Comparison of ENCODE assay signal across 20 cellular contexts in the genomic region with DNA sequence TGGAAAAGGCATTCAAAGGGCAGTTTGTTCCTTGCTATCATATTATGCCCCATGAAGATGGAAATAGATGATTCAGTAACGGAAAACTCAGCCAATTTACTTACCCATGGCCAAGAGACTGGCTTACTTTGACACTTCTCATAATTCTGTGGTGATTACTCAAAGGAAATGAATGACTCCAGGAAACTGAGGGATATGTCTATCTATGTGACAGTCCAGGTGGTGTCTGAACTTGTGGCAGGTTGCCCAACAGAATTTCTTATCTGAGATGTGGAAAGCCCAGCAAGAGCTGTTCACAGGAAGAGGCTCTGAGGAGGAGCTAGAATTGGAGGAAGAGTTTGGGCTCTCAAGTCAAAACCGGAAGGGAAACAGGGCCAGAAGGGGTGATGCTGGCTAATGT.
A peak's percentile ranks its signal among the peaks of the same experiment; 100 is the strongest.
DNase-seq lines count a peak whose midpoint lies in the region; ATAC-seq and TF ChIP-seq lines count a peak whose summit lies in the region.
"Had no signal": no experiment of that assay in that cellular context is flagged by ENCODE, and none has a peak within 500 bp of the region (broad histone marks: within the 10 kb centered on the region; RNA-seq: fewer than 3 reads in every experiment).

No MANE protein-coding gene starts in this region.

- H3K36me3 ChIP-seq in upper lobe of left lung, result no peaks in the 10 kb centered on the region
- H3K36me3 ChIP-seq: ascending aorta, SJSA1 had no signal

- no peak overlapping the region for H3K27ac Mint-ChIP-seq in T-cell
- H3K27ac Mint-ChIP-seq: dendritic cell treated with granulocyte-macrophage colony-stimulating factor and Interleukin-4, amounts not matched to agents 40 ng/mL and 50 ng/mL, for 4 days; HFFc6; naive B cell; stimulated activated memory B cell treated with anti-CD40 and anti-IgM and Interleukin-4, amounts not matched to agents 10 μg/mL and 1 μg/mL and 100 μg/mL, for 72 hours had no signal

- TF ChIP-seq EP300 in upper lobe of left lung (IDR thresholded peaks at IDR 0.05), result no peak

- TF ChIP-seq CTCF in fibroblast of mammary gland (conservative IDR thresholded peaks at IDR 0.05; ENCODE audit: control insufficient read depth, insufficient read depth, low read depth, low read length), result no peak
- TF ChIP-seq CTCF in upper lobe of left lung (IDR thresholded peaks at IDR 0.05), result no peak

- H3K4me1 Mint-ChIP-seq in T-cell, result no peaks in the 10 kb centered on the region
- H3K4me1 Mint-ChIP-seq: naive B cell; stimulated activated memory B cell treated with anti-CD40 and anti-IgM and Interleukin-4, amounts not matched to agents 10 μg/mL and 1 μg/mL and 100 μg/mL, for 72 hours had no signal

- DNase-seq in 8988T, result peak; percentile 14
- DNase-seq in HS-27A (ENCODE audit: low read depth), result peak; percentile 62
- peak; percentile 51 for DNase-seq in fibroblast of mammary gland (ENCODE audit: low read depth)
- no peak for DNase-seq in upper lobe of left lung
- no peak for DNase-seq in DMS 273 treated with DMSO at 0.1 percent for 48 hours (lab: John Stamatoyannopoulos, UW)
- no peak for DNase-seq in T-cell
- no peak for DNase-seq in NCI-H524 (lab: John Stamatoyannopoulos, UW)
- DNase-seq: activated CD8-positive, alpha-beta memory T cell treated with anti-CD3 and anti-CD28 coated beads for 24 hours; COR-L47; HFFc6; left ventricle myocardium superior; naive B cell; NCI-H1417 treated with DMSO at 0.1 percent for 48 hours; posterior cingulate gyrus had no signal

- no peaks in the 10 kb centered on the region for H3K4me1 ChIP-seq in upper lobe of left lung

- no peak overlapping the region for H3K4me3 Mint-ChIP-seq in T-cell
- H3K4me3 Mint-ChIP-seq: dendritic cell treated with granulocyte-macrophage colony-stimulating factor and Interleukin-4, amounts not matched to agents 40 ng/mL and 50 ng/mL, for 4 days; HFFc6; naive B cell; stimulated activated memory B cell treated with anti-CD40 and anti-IgM and Interleukin-4, amounts not matched to agents 10 μg/mL and 1 μg/mL and 100 μg/mL, for 72 hours had no signal

- no peak overlapping the region for H3K27ac ChIP-seq in upper lobe of left lung
- H3K27ac ChIP-seq: ascending aorta, SJSA1, VCaP had no signal

- POLR2A ChIA-PET in T-cell (lab: Charles Lee), result no interaction called here

- ATAC-seq in SK-N-SH treated with all-trans-retinoic acid at 6 μM for 48 hours (peak; percentile 34), upper lobe of left lung (ENCODE audit: low FRiP score in 2 of 2) (no peak), T-cell (replicated peaks in 1 of 4) (no peak)
- ATAC-seq: left ventricle myocardium superior; stimulated activated memory B cell treated with anti-CD40 and anti-IgM and Interleukin-4, amounts not matched to agents 10 μg/mL and 1 μg/mL and 100 μg/mL, for 72 hours had no signal

- WGBS in upper lobe of left lung, 2 donors, result 38 to 43% methylated on average over 2 of the region's 2 CpGs

- no peak for TF ChIP-seq POLR2A in upper lobe of left lung (IDR thresholded peaks at IDR 0.05)

- peaks cover 24 to 35% of the 10 kb centered on the region in 2 donors for H3K27me3 Mint-ChIP-seq in T-cell
- H3K27me3 Mint-ChIP-seq: dendritic cell treated with granulocyte-macrophage colony-stimulating factor and Interleukin-4, amounts not matched to agents 40 ng/mL and 50 ng/mL, for 4 days had no signal

- H3K9me3 Mint-ChIP-seq in T-cell, result no peaks in the 10 kb centered on the region
- H3K9me3 Mint-ChIP-seq: dendritic cell treated with granulocyte-macrophage colony-stimulating factor and Interleukin-4, amounts not matched to agents 40 ng/mL and 50 ng/mL, for 4 days; HFFc6; stimulated activated memory B cell treated with anti-CD40 and anti-IgM and Interleukin-4, amounts not matched to agents 10 μg/mL and 1 μg/mL and 100 μg/mL, for 72 hours had no signal

- no peaks in the 10 kb centered on the region for H3K36me3 Mint-ChIP-seq in T-cell
- H3K36me3 Mint-ChIP-seq: naive B cell; stimulated activated memory B cell treated with anti-CD40 and anti-IgM and Interleukin-4, amounts not matched to agents 10 μg/mL and 1 μg/mL and 100 μg/mL, for 72 hours had no signal

- H3K9me3 ChIP-seq in upper lobe of left lung, result no peaks in the 10 kb centered on the region
- H3K9me3 ChIP-seq: ascending aorta, SJSA1 had no signal

- H3K27me3 ChIP-seq in upper lobe of left lung, result no peaks in the 10 kb centered on the region
- H3K27me3 ChIP-seq: ascending aorta, SJSA1 had no signal

- CTCF ChIA-PET in T-cell (lab: Charles Lee), result no interaction called here

- no peak overlapping the region for H3K4me3 ChIP-seq in fibroblast of mammary gland (ENCODE audit: control insufficient read depth, low read depth, low read length)
- H3K4me3 ChIP-seq in upper lobe of left lung, result no peak overlapping the region
- H3K4me3 ChIP-seq: ascending aorta, SJSA1 had no signal

TF ChIP-seq in SK-N-SH treated with all-trans-retinoic acid at 6 μM for 48 hours, 23 proteins besides CTCF, POLR2A, EP300 and RAD21:
- TF ChIP-seq ZNF8 (CRISPR knock-in tag; IDR thresholded peaks at IDR 0.05), result no peak
- TF ChIP-seq SNAI2 (CRISPR knock-in tag; IDR thresholded peaks at IDR 0.05), result no peak
- no peak for TF ChIP-seq ZFP3 (CRISPR knock-in tag; IDR thresholded peaks at IDR 0.05)
- TF ChIP-seq GLIS3 (CRISPR knock-in tag; IDR thresholded peaks at IDR 0.05), result no peak
- TF ChIP-seq, protein P1, sequence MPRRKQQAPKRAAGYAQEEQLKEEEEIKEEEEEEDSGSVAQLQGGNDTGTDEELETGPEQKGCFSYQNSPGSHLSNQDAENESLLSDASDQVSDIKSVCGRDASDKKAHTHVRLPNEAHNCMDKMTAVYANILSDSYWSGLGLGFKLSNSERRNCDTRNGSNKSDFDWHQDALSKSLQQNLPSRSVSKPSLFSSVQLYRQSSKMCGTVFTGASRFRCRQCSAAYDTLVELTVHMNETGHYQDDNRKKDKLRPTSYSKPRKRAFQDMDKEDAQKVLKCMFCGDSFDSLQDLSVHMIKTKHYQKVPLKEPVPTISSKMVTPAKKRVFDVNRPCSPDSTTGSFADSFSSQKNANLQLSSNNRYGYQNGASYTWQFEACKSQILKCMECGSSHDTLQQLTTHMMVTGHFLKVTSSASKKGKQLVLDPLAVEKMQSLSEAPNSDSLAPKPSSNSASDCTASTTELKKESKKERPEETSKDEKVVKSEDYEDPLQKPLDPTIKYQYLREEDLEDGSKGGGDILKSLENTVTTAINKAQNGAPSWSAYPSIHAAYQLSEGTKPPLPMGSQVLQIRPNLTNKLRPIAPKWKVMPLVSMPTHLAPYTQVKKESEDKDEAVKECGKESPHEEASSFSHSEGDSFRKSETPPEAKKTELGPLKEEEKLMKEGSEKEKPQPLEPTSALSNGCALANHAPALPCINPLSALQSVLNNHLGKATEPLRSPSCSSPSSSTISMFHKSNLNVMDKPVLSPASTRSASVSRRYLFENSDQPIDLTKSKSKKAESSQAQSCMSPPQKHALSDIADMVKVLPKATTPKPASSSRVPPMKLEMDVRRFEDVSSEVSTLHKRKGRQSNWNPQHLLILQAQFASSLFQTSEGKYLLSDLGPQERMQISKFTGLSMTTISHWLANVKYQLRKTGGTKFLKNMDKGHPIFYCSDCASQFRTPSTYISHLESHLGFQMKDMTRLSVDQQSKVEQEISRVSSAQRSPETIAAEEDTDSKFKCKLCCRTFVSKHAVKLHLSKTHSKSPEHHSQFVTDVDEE (CRISPR knock-in tag; IDR thresholded peaks at IDR 0.05), result no peak
TF ChIP-seq in SK-N-SH treated with all-trans-retinoic acid at 6 μM for 48 hours: peak in this region for 0.

Comparison
In these comparisons a context has a peak if more than half of its experiments do, and no peak if none do; other contexts are left out.
1. DNase-seq: peak in 8988T (single experiment), HS-27A (single experiment) and fibroblast of mammary gland (single experiment); none in upper lobe of left lung (0 of 2), DMS 273 treated with DMSO at 0.1 percent for 48 hours (single experiment), T-cell (0 of 34) and NCI-H524 (0 of 2).